Comparison of ENCODE assay signal across 18 cellular contexts in genomic region chr18:63405986-63406385, GRCh38.
"Had no signal": no experiment of that assay in that cellular context is flagged by ENCODE, and none has a peak within 500 bp of the region (broad histone marks: within the 10 kb centered on the region; RNA-seq: fewer than 3 reads in every experiment).

No MANE protein-coding gene starts in this region.

- H3K27me3 Mint-ChIP-seq: activated CD4-positive, alpha-beta memory T cell treated with anti-CD3 and anti-CD28 coated beads, Interleukin-2, amount 10 ng/mL, durations not matched to agents 7 days and 5 days; activated naive CD8-positive, alpha-beta T cell treated with anti-CD3 and anti-CD28 coated beads for 36 hours; dendritic cell treated with granulocyte-macrophage colony-stimulating factor and Interleukin-4, amounts not matched to agents 40 ng/mL and 50 ng/mL, for 4 days; stimulated activated naive B cell treated with anti-CD40 and anti-IgM and Interleukin-4, amounts not matched to agents 10 μg/mL and 1 μg/mL and 100 μg/mL, for 72 hours had no signal

- H3K4me1 ChIP-seq: left lung had no signal

- ATAC-seq: activated T-cell treated with anti-CD3 and anti-CD28 coated beads, Interleukin-2, amount 50 U/mL, for 72 hours; left lung; stimulated activated naive B cell treated with anti-CD40 and anti-IgM and Interleukin-4, amounts not matched to agents 10 μg/mL and 1 μg/mL and 100 μg/mL, for 72 hours; WTC11 had no signal

- H3K9me3 ChIP-seq: left lung, tibial nerve, vagina had no signal

- H3K4me3 ChIP-seq: left lung, skin epidermis, tibial nerve, vagina had no signal

- H3K27ac ChIP-seq: brain microvascular endothelial cell, epithelial cell of prostate, left lung, skin epidermis, tibial nerve, vagina had no signal

- H3K27me3 ChIP-seq: brain microvascular endothelial cell, left lung, tibial nerve, vagina had no signal

- H3K27ac Mint-ChIP-seq: activated CD4-positive, alpha-beta memory T cell treated with anti-CD3 and anti-CD28 coated beads, Interleukin-2, amount 10 ng/mL, durations not matched to agents 7 days and 5 days; dendritic cell treated with granulocyte-macrophage colony-stimulating factor and Interleukin-4, amounts not matched to agents 40 ng/mL and 50 ng/mL, for 4 days; mesothelial cell of epicardium; stimulated activated naive B cell treated with anti-CD40 and anti-IgM and Interleukin-4, amounts not matched to agents 10 μg/mL and 1 μg/mL and 100 μg/mL, for 72 hours; WTC11 had no signal

- H3K4me3 Mint-ChIP-seq: activated CD4-positive, alpha-beta memory T cell treated with anti-CD3 and anti-CD28 coated beads, Interleukin-2, amount 10 ng/mL, durations not matched to agents 7 days and 5 days; activated naive CD8-positive, alpha-beta T cell treated with anti-CD3 and anti-CD28 coated beads for 36 hours; activated T-cell treated with anti-CD3 and anti-CD28 coated beads, Interleukin-2, amount 50 U/mL, for 72 hours; dendritic cell treated with granulocyte-macrophage colony-stimulating factor and Interleukin-4, amounts not matched to agents 40 ng/mL and 50 ng/mL, for 4 days; mesothelial cell of epicardium; stimulated activated naive B cell treated with anti-CD40 and anti-IgM and Interleukin-4, amounts not matched to agents 10 μg/mL and 1 μg/mL and 100 μg/mL, for 72 hours; WTC11 had no signal

- H3K9me3 Mint-ChIP-seq: activated CD4-positive, alpha-beta memory T cell treated with anti-CD3 and anti-CD28 coated beads, Interleukin-2, amount 10 ng/mL, durations not matched to agents 7 days and 5 days; activated naive CD8-positive, alpha-beta T cell treated with anti-CD3 and anti-CD28 coated beads for 36 hours; activated T-cell treated with anti-CD3 and anti-CD28 coated beads, Interleukin-2, amount 50 U/mL, for 72 hours; dendritic cell treated with granulocyte-macrophage colony-stimulating factor and Interleukin-4, amounts not matched to agents 40 ng/mL and 50 ng/mL, for 4 days; mesothelial cell of epicardium; stimulated activated naive B cell treated with anti-CD40 and anti-IgM and Interleukin-4, amounts not matched to agents 10 μg/mL and 1 μg/mL and 100 μg/mL, for 72 hours; WTC11 had no signal

- DNase-seq: activated CD4-positive, alpha-beta memory T cell treated with anti-CD3 and anti-CD28 coated beads, Interleukin-2, amount 10 ng/mL, durations not matched to agents 7 days and 5 days; activated CD4-positive, alpha-beta T cell treated with anti-CD3 and anti-CD28 coated beads for 4 hours; activated naive CD8-positive, alpha-beta T cell treated with anti-CD3 and anti-CD28 coated beads for 36 hours; activated T-cell treated with anti-CD3 and anti-CD28 coated beads, Interleukin-2, amount 50 U/mL, for 72 hours; brain microvascular endothelial cell; effector memory CD4-positive, alpha-beta T cell; left lung; stimulated activated CD4-positive, alpha-beta T cell treated with anti-CD3 and anti-CD28 coated beads, Interleukin-15, amount 100 ng/mL, for 24 hours; stimulated activated CD4-positive, alpha-beta T cell treated with anti-CD3 and anti-CD28 coated beads, Interleukin-4, amount 100 ng/mL, for 1 hour; stimulated activated naive B cell treated with anti-CD40 and anti-IgM and Interleukin-4, amounts not matched to agents 10 μg/mL and 1 μg/mL and 100 μg/mL, for 72 hours; T-helper 2 cell had no signal

- H3K4me1 Mint-ChIP-seq: mesothelial cell of epicardium, WTC11 had no signal
